Comparison of ENCODE assay signal across 1 cellular context in the genomic region with DNA sequence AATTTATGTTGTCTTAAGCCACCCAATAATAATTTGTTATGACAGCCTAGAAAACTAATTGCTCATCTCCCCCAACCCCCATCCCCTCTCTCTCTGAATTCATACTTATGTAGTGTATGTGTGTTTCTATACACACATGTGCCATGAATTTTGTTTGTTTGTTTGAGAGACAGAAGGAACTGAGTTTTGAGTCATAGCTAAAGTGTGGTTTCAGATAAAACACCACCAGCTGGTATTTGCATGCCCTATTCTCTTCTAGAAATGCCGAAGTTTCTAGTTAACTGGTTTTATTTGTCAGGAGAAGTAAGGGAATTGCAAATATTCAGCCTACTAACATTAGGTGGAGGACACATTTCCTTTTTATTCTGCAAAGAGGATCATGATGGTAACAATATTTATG.
A peak's percentile ranks its signal among the peaks of the same experiment; 100 is the strongest.
TF ChIP-seq lines count a peak whose summit lies in the region.

No MANE protein-coding gene starts in this region.

TF ChIP-seq in GM12878, 131 proteins besides CTCF, POLR2A, EP300 and RAD21:
- no peak for TF ChIP-seq EED (IDR thresholded peaks at IDR 0.05; ENCODE audit: low read depth)
- peak; percentile 74; the same call in 1 of the 3 replicates for TF ChIP-seq POU2F2 (IDR thresholded peaks at IDR 0.05; ENCODE audit: borderline replicate concordance, low read depth, low read length)
- peak; percentile 65; the same call in 1 of the 2 replicates for TF ChIP-seq IRF4 (IDR thresholded peaks at IDR 0.05; ENCODE audit: low read depth, low read length)
- 0 out of 2 replicates have a peak, but pooled peaks have one; percentile 16 for TF ChIP-seq BCL11A (IDR thresholded peaks at IDR 0.05; ENCODE audit: low read depth, low read length)
- no peak for TF ChIP-seq EZH2 (IDR thresholded peaks at IDR 0.05; ENCODE audit: borderline replicate concordance, control insufficient read depth, low read depth, low read length)
- no peak for TF ChIP-seq RCOR1 (conservative IDR thresholded peaks at IDR 0.05; ENCODE audit: low read depth, low read length)
- TF ChIP-seq, protein P1, sequence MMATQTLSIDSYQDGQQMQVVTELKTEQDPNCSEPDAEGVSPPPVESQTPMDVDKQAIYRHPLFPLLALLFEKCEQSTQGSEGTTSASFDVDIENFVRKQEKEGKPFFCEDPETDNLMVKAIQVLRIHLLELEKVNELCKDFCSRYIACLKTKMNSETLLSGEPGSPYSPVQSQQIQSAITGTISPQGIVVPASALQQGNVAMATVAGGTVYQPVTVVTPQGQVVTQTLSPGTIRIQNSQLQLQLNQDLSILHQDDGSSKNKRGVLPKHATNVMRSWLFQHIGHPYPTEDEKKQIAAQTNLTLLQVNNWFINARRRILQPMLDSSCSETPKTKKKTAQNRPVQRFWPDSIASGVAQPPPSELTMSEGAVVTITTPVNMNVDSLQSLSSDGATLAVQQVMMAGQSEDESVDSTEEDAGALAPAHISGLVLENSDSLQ (IDR thresholded peaks at IDR 0.05), result peak; percentile 40; the same call in 1 of the 2 replicates
- peak; percentile 61 for TF ChIP-seq JUNB (IDR thresholded peaks at IDR 0.05)
- peak; percentile 68; the same call in 1 of the 2 replicates for TF ChIP-seq TCF12 (IDR thresholded peaks at IDR 0.05; ENCODE audit: low read depth, low read length)
- peak; percentile 74 for TF ChIP-seq RUNX3 (IDR thresholded peaks at IDR 0.05; ENCODE audit: low read length)
- TF ChIP-seq BHLHE40 (IDR thresholded peaks at IDR 0.05; ENCODE audit: borderline replicate concordance in 1 of 2, low read depth in 2 of 2, low read length in 1 of 2), result peak; percentile 36 to 43; a peak in 1 of 4 replicates
